ENCODE assay signal across 13 cellular contexts in the genomic region with DNA sequence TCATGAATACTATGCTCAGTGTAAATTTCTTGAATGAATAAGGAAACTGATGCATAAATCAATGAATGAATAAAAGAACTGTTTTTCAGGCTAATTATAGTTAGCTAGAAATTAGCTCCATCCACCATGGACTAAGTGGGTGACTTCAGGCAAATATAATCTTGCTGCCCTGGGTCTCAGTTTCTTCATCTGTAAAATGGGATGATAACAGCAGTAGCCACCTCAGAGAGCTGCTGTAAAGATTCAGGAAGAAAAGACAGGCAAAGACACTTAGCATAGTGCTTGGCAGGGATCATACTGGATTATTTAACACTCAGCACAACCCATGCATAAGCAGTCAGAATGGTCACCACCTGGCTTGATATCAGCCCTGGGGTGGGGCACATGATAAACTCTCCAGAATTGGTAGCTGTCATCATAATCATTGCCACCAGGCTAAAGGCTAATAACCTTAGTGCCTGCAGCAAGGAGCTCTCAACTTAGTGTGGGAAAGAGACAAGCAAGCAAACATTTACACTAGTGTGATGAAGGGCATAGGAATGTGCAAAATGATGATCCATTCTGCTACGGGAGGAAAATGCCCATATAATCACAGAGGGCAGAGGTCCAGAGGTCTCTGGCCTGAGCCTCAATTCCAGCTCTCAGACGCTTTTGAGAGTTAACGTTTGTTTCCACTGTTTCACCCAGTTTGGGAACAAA.
DNase-seq lines count a peak whose midpoint lies in the region; TF ChIP-seq lines count a peak whose summit lies in the region.
"Had no signal": no experiment of that assay in that cellular context is flagged by ENCODE, and none has a peak within 500 bp of the region (broad histone marks: within the 10 kb centered on the region; RNA-seq: fewer than 3 reads in every experiment).

No MANE protein-coding gene starts in this region.

- H3K27me3 ChIP-seq in fibroblast of lung (ENCODE audit: control insufficient read depth, insufficient read depth, low read length), result no peaks in the 10 kb centered on the region

- intact Hi-C loops in lower leg skin (cut with DNase I; ENCODE audit: low total_unique reads), result no loop called here

- no peaks in the 10 kb centered on the region for H3K36me3 ChIP-seq in fibroblast of lung (ENCODE audit: control insufficient read depth, insufficient read depth, low read length)

- H2AFZ ChIP-seq in fibroblast of lung (ENCODE audit: low read length), result no peak overlapping the region

- 54 to 67% methylated on average over 3 of the region's 3 CpGs for WGBS in lower leg skin, 2 donors

- peak; percentile 92 for DNase-seq in GM04503 (ENCODE audit: low read depth)
- DNase-seq in RPMI7951 (ENCODE audit: low read depth), result peak; percentile 95
- DNase-seq in fibroblast of lung (ENCODE audit: low read depth in 2 of 2), result peak; percentile 62 to 80
- DNase-seq in renal cortical epithelial cell (ENCODE audit: low read depth), result peak; percentile 55
- no peak for DNase-seq in activated T-cell treated with anti-CD3 and anti-CD28 coated beads, Interleukin-2, amount 50 U/mL, for 48 hours
- no peak for DNase-seq in HuH-7 (ENCODE audit: low spot score)
- DNase-seq in lower leg skin (ENCODE audit: low spot score in 2 of 2), result no peak
- no peak for DNase-seq in GOT3 (lab: John Stamatoyannopoulos, UW)
- DNase-seq: activated naive CD4-positive, alpha-beta T cell treated with anti-CD3 and anti-CD28 coated beads, Interleukin-2, amount 50 U/mL, for 16 hours; CD4-positive, alpha-beta memory T cell; MM.1S; NCI-H345; substantia nigra had no signal

- H3K27ac ChIP-seq in fibroblast of lung (ENCODE audit: insufficient read depth, low read length), result peak overlapping the region; percentile 9

- peaks cover 37% of the 10 kb centered on the region for H3K4me1 ChIP-seq in fibroblast of lung (ENCODE audit: control insufficient read depth, extremely low read depth, insufficient read depth, low read length)

- H4K20me1 ChIP-seq in fibroblast of lung (ENCODE audit: control insufficient read depth, extremely low read depth, insufficient read depth, low read length), result no peaks in the 10 kb centered on the region

- H3K9me3 ChIP-seq in fibroblast of lung (ENCODE audit: control insufficient read depth, insufficient read depth, low read depth, low read length), result no peaks in the 10 kb centered on the region

- TF ChIP-seq CTCF in fibroblast of lung (conservative IDR thresholded peaks at IDR 0.05 in 1 of 2, IDR thresholded peaks at IDR 0.05 in 1 of 2; ENCODE audit: low read depth in 1 of 2, low read length in 2 of 2), result no peak
- TF ChIP-seq CTCF in lower leg skin (IDR thresholded peaks at IDR 0.05), result no peak

- H3K79me2 ChIP-seq in fibroblast of lung (ENCODE audit: control insufficient read depth, insufficient read depth, low read length), result no peaks in the 10 kb centered on the region

- peak overlapping the region; percentile 5 for H3K4me2 ChIP-seq in fibroblast of lung (ENCODE audit: extremely low read depth, insufficient read depth, low read length)

- H3K9ac ChIP-seq in fibroblast of lung (ENCODE audit: insufficient read depth, low read length), result no peak overlapping the region

- no peak for TF ChIP-seq POLR2A in lower leg skin (IDR thresholded peaks at IDR 0.05)

- H3K4me3 ChIP-seq in fibroblast of lung (replicated peaks in 1 of 4; ENCODE audit: control extremely low read depth in 1 of 4, insufficient read depth in 1 of 4, low read depth in 3 of 4, low read length in 4 of 4) (no peak overlapping the region), lower leg skin (ENCODE audit: low read depth, poor library complexity, severe bottlenecking) (no peak overlapping the region)

Comparison
In these comparisons a context has a peak if more than half of its experiments do, and no peak if none do; other contexts are left out.
1. DNase-seq: peak in GM04503 (single experiment), RPMI7951 (single experiment), fibroblast of lung (2 of 2) and renal cortical epithelial cell (single experiment); none in activated T-cell treated with anti-CD3 and anti-CD28 coated beads, Interleukin-2, amount 50 U/mL, for 48 hours (0 of 2), HuH-7 (single experiment), lower leg skin (0 of 2) and GOT3 (single experiment).